In genomic region chr10:132411561-132412253, GRCh38 we compare ENCODE assay signal across 9 cellular contexts. TPM values are rescaled to one million over a fixed set of nuclear protein-coding genes. Genes with fewer than 3 reads are reported as not detected.
A peak's percentile ranks its signal among the peaks of the same experiment; 100 is the strongest.
DNase-seq lines count a peak whose midpoint lies in the region; ATAC-seq, FAIRE-seq and TF ChIP-seq lines count a peak whose summit lies in the region.
"Had no signal": no experiment of that assay in that cellular context is flagged by ENCODE, and none has a peak within 500 bp of the region (broad histone marks: within the 10 kb centered on the region; RNA-seq: fewer than 3 reads in every experiment).

No MANE protein-coding gene starts in this region.

- H3K36me3 ChIP-seq in pancreas = no peaks in the 10 kb centered on the region

- H3K27me3 ChIP-seq in pancreas = no peaks in the 10 kb centered on the region

- no peak for FAIRE-seq in pancreas (lab: Jason Lieb, UNC)

- H3K27ac ChIP-seq in pancreas = peak overlapping the region; percentile 94 to 100 (median 98)

- no peak for TF ChIP-seq CTCF in pancreas (IDR thresholded peaks at IDR 0.05)

- intact Hi-C loops in Right ventricle myocardium superior (cut with DNase I) (no loop called here), pancreas (cut with DNase I) (no loop called here)

- DNase-seq in AG20443 (ENCODE audit: low spot score) (peak; percentile 70), UCSD-AML1 (lab: John Stamatoyannopoulos, UW; ENCODE audit: unreplicated experiment) (peak; percentile 63), Right ventricle myocardium superior (peak; percentile 39), pancreas (peak in 5 of 6 donors; percentile 64 to 88 (median 65)), amniotic stem cell (lab: John Stamatoyannopoulos, UW) (no peak), OCI-M2 (lab: John Stamatoyannopoulos, UW; ENCODE audit: unreplicated experiment) (no peak)
- DNase-seq: NCI-H524 treated with DMSO at 0.1 percent for 48 hours had no signal

- 2 to 4% methylated on average over 23 of the region's 23 CpGs for WGBS in pancreas, 2 donors

- H3K9me3 ChIP-seq in pancreas = no peaks in the 10 kb centered on the region

- peaks cover 75 to 77% (median 76%) of the 10 kb centered on the region in 3 donors for H3K4me1 ChIP-seq in pancreas

- peak overlapping the region in 2 of 4 donors; percentile 29 to 33 for H3K4me3 ChIP-seq in pancreas

- ATAC-seq in Right ventricle myocardium superior (ENCODE audit: poor library complexity) (no peak), pancreas (peak; percentile 2 to 17 (median 12)), GM18868 (IDR thresholded peaks at IDR 0.05; ENCODE audit: unreplicated experiment) (no peak), GM18909 (IDR thresholded peaks at IDR 0.05; ENCODE audit: poor library complexity, unreplicated experiment) (no peak)

RNA-seq across cellular contexts. Expression of gene PWWP2B, which starts 14.7 kb away (rescaled TPM):
- 23.0 TPM for total RNA-seq in Right ventricle myocardium superior
- 10 to 100 TPM; 17.8 to 44.1 (median 25.9) TPM for total RNA-seq in pancreas
- polyA plus RNA-seq in pancreas = 10 to 100 TPM; 23.5 to 25.2 TPM

Comparison
In these comparisons a context has a peak if more than half of its experiments do, and no peak if none do; other contexts are left out.
1. DNase-seq: peak in AG20443 (single experiment), UCSD-AML1 (single experiment), Right ventricle myocardium superior (single experiment) and pancreas (5 of 6); none in amniotic stem cell (single experiment) and OCI-M2 (single experiment).
2. ATAC-seq: peak in pancreas (4 of 4); none in Right ventricle myocardium superior (single experiment), GM18868 (single experiment) and GM18909 (single experiment).